In the genomic region with DNA sequence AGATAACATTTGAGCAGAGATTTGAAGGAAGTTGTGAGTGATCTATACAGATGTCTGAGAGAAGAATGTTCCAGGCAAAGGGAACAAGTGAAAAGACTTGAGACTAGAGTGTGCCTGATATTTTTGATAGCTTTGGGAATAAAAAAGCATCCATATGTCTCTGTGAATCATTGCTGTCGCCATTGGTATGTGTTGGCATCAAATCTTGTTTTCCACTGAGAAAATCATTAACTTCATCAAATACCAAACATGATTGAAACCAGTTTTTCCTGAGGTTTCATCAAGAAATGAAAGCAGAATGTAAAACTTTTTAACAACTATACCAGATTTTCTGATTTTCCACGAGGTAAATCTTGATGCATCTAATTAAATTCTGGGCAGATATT, we compare ENCODE assay signal across 31 cellular contexts.
"Had no signal": no experiment of that assay in that cellular context is flagged by ENCODE, and none has a peak within 500 bp of the region (broad histone marks: within the 10 kb centered on the region; RNA-seq: fewer than 3 reads in every experiment).

No MANE protein-coding gene starts in this region.

- H3K4me2 ChIP-seq: KMS-11 had no signal

- H3K4me1 Mint-ChIP-seq: activated B cell treated with CpG ODN at 0.5 μM for 24 hours had no signal

- H3K27ac Mint-ChIP-seq: activated B cell treated with CpG ODN at 0.5 μM for 24 hours; activated CD4-positive, alpha-beta memory T cell treated with anti-CD3 and anti-CD28 coated beads for 36 hours; activated naive CD4-positive, alpha-beta T cell treated with anti-CD3 and anti-CD28 coated beads for 36 hours; activated naive CD4-positive, alpha-beta T cell treated with anti-CD3 and anti-CD28 coated beads, Interleukin-2, amount 50 U/mL, for 72 hours; activated T-helper 1 cell treated with anti-CD3 and anti-CD28 coated beads, Interleukin-12 subunit alpha, Interleukin-12 subunit beta, Interleukin-2, Interleukin-4 antibody, amounts not matched to agents 30 ng/mL and 10 ng/mL and 1 ng/mL, durations not matched to agents 14 hours and 24 hours and 36 hours; T-helper 1 cell treated with Interleukin-12 subunit alpha and Interleukin-12 subunit beta and Interleukin-4 antibody, amounts not matched to agents 30 μg/mL and 1 μg/mL, for 36 hours; T-helper 2 cell treated with Interferon-gamma antibody and Interleukin-4, amounts not matched to agents 5 μg/mL and 100 μg/mL, for 36 hours had no signal

- H3K4me1 ChIP-seq: adrenal gland had no signal

- H3K36me3 Mint-ChIP-seq: activated CD4-positive, alpha-beta memory T cell treated with anti-CD3 and anti-CD28 coated beads for 36 hours; activated naive CD4-positive, alpha-beta T cell treated with anti-CD3 and anti-CD28 coated beads, Interleukin-2, amount 50 U/mL, for 72 hours; brain had no signal

- DNase-seq: activated B cell treated with CpG ODN at 0.5 μM for 24 hours; activated CD4-positive, alpha-beta memory T cell treated with anti-CD3 and anti-CD28 coated beads for 36 hours; activated CD4-positive, alpha-beta T cell treated with anti-CD3 and anti-CD28 coated beads for 4 hours; activated CD4-positive, alpha-beta T cell treated with anti-CD3 and anti-CD28 coated beads, Interleukin-2, amount 50 U/mL, for 1 hour; activated CD4-positive, CD25-positive, alpha-beta regulatory T cell treated with anti-CD3 and anti-CD28 coated beads, Interleukin-2, amount 50 U/mL, for 72 hours; activated CD8-positive, alpha-beta memory T cell treated with anti-CD3 and anti-CD28 coated beads, Interleukin-2, amount 50 U/mL, for 4 hours; activated gamma-delta T cell treated with Interleukin-2 at 50 U/mL for 16 hours; activated naive CD4-positive, alpha-beta T cell treated with anti-CD3 and anti-CD28 coated beads for 36 hours; activated T-cell treated with anti-CD3 and anti-CD28 coated beads for 4 hours; activated T-cell treated with anti-CD3 and anti-CD28 coated beads, Interleukin-2, amount 50 U/mL, for 4 hours; adrenal gland; NCI-H1105; NCI-H1417 treated with DMSO at 0.1 percent for 48 hours; NCI-H187 treated with DMSO at 0.1 percent for 48 hours; NCI-H2081; NCI-H226; NCI-H446 treated with DMSO at 0.1 percent for 48 hours; NCI-H524; SHP77 had no signal

- H3K27me3 Mint-ChIP-seq: activated B cell treated with CpG ODN at 0.5 μM for 24 hours; activated CD4-positive, alpha-beta memory T cell treated with anti-CD3 and anti-CD28 coated beads for 36 hours; brain had no signal

- H3K9me3 ChIP-seq: adrenal gland, SJCRH30 had no signal

- H3K27me3 ChIP-seq: adrenal gland, SJCRH30 had no signal

- H3K9me3 Mint-ChIP-seq: activated T-helper 1 cell treated with anti-CD3 and anti-CD28 coated beads, Interleukin-12 subunit alpha, Interleukin-12 subunit beta, Interleukin-2, Interleukin-4 antibody, amounts not matched to agents 30 ng/mL and 10 ng/mL and 1 ng/mL, durations not matched to agents 14 hours and 24 hours and 36 hours; T-helper 1 cell treated with Interleukin-12 subunit alpha and Interleukin-12 subunit beta and Interleukin-4 antibody, amounts not matched to agents 30 μg/mL and 1 μg/mL, for 36 hours; T-helper 2 cell treated with Interferon-gamma antibody and Interleukin-4, amounts not matched to agents 5 μg/mL and 100 μg/mL, for 36 hours had no signal

- FAIRE-seq: astrocyte, bronchial epithelial cell, TTC549 had no signal

- H3K4me3 ChIP-seq: adrenal gland, SJCRH30, SK-N-MC had no signal

- H3K4me3 Mint-ChIP-seq: activated B cell treated with CpG ODN at 0.5 μM for 24 hours; activated CD4-positive, alpha-beta memory T cell treated with anti-CD3 and anti-CD28 coated beads for 36 hours; activated naive CD4-positive, alpha-beta T cell treated with anti-CD3 and anti-CD28 coated beads for 36 hours; activated T-cell treated with anti-CD3 and anti-CD28 coated beads, Interleukin-2, amount 50 U/mL, for 4 hours; activated T-helper 1 cell treated with anti-CD3 and anti-CD28 coated beads, Interleukin-12 subunit alpha, Interleukin-12 subunit beta, Interleukin-2, Interleukin-4 antibody, amounts not matched to agents 30 ng/mL and 10 ng/mL and 1 ng/mL, durations not matched to agents 14 hours and 24 hours and 36 hours; brain; T-helper 1 cell treated with Interleukin-12 subunit alpha and Interleukin-12 subunit beta and Interleukin-4 antibody, amounts not matched to agents 30 μg/mL and 1 μg/mL, for 36 hours; T-helper 2 cell treated with Interferon-gamma antibody and Interleukin-4, amounts not matched to agents 5 μg/mL and 100 μg/mL, for 36 hours had no signal

- H3K36me3 ChIP-seq: adrenal gland, SJCRH30 had no signal

- H3K27ac ChIP-seq: adrenal gland, KMS-11, SJCRH30, SK-N-MC, VCaP had no signal

- H3K9ac ChIP-seq: KMS-11 had no signal
